ENCODE assay signal across 16 cellular contexts in genomic region chr6:22732186-22732970, GRCh38.
DNase-seq lines count a peak whose midpoint lies in the region; TF ChIP-seq lines count a peak whose summit lies in the region.
"Had no signal": no experiment of that assay in that cellular context is flagged by ENCODE, and none has a peak within 500 bp of the region (broad histone marks: within the 10 kb centered on the region; RNA-seq: fewer than 3 reads in every experiment).

No MANE protein-coding gene starts in this region.

- H3K4me3 ChIP-seq in thyroid gland (replicated peaks in 1 of 3) (no peak overlapping the region), tibial artery (no peak overlapping the region), prostate gland (no peak overlapping the region)
- H3K4me3 ChIP-seq: GM12878 had no signal

- WGBS in thyroid gland, 2 donors: 62% methylated on average over 3 of the region's 3 CpGs
- WGBS in prostate gland: 50% methylated on average over 3 of the region's 3 CpGs

- H3K4me1 ChIP-seq in thyroid gland (peaks cover 15 to 19% of the 10 kb centered on the region in 2 donors), tibial artery (peaks cover 0 to 12% (median 0%) of the 10 kb centered on the region in 4 donors), prostate gland (replicated peaks) (no peaks in the 10 kb centered on the region)

- intact Hi-C loops in thyroid gland (cut with DNase I): no loop called here
- intact Hi-C loops in tibial artery (cut with DNase I; ENCODE audit: low total_unique reads): no loop called here
- intact Hi-C loops in Calu3 (cut with micrococcal nuclease; ENCODE audit: unreplicated experiment): no loop called here
- intact Hi-C loops in prostate gland (cut with DNase I): loop anchor here (10.0 kb wide), 1 partner anchor 1138 kb away; the partner anchor contains the start of gene SOX4

- no TSS peak for BruUV-seq in Calu3 (replicated peaks; lab: Mats Ljungman, UMichigan)

- H3K9me3 Mint-ChIP-seq in nephron (peaks cover 5% of the 10 kb centered on the region), Calu3 (ENCODE audit: low read depth, unreplicated experiment) (peaks cover 8% of the 10 kb centered on the region)

- TF ChIP-seq CTCF in nephron (IDR thresholded peaks at IDR 0.05; ENCODE audit: unreplicated experiment in 3 of 3) (no peak), thyroid gland (IDR thresholded peaks at IDR 0.05) (no peak), tibial artery (IDR thresholded peaks at IDR 0.05) (no peak), Calu3 (IDR thresholded peaks at IDR 0.05; ENCODE audit: unreplicated experiment) (no peak), prostate gland (IDR thresholded peaks at IDR 0.05) (no peak)

- H3K4me1 Mint-ChIP-seq in nephron (peaks cover 48% of the 10 kb centered on the region), Calu3 (ENCODE audit: low read depth, unreplicated experiment) (no peaks in the 10 kb centered on the region)
- H3K4me1 Mint-ChIP-seq: CD4-positive, alpha-beta memory T cell had no signal

- H3K27ac Mint-ChIP-seq in nephron (peak overlapping the region; percentile 86 to 91 (median 90)), Calu3 (ENCODE audit: unreplicated experiment) (no peak overlapping the region)
- H3K27ac Mint-ChIP-seq: CD4-positive, alpha-beta memory T cell had no signal

- H3K27ac ChIP-seq in thyroid gland (peak overlapping the region in 2 of 3 donors; percentile 36 to 42), tibial artery (no peak overlapping the region), prostate gland (no peak overlapping the region)
- H3K27ac ChIP-seq: KMS-11 had no signal

- no peaks in the 10 kb centered on the region for H3K36me3 ChIP-seq in thyroid gland
- no peaks in the 10 kb centered on the region for H3K36me3 ChIP-seq in tibial artery
- no peaks in the 10 kb centered on the region for H3K36me3 ChIP-seq in prostate gland

- H3K27me3 ChIP-seq in thyroid gland (no peaks in the 10 kb centered on the region), tibial artery (no peaks in the 10 kb centered on the region), prostate gland (replicated peaks; ENCODE audit: insufficient read depth) (no peaks in the 10 kb centered on the region)

- H3K4me3 Mint-ChIP-seq in nephron (peak overlapping the region in 2 of 3 experiments; percentile 4 to 12), Calu3 (ENCODE audit: low read depth, unreplicated experiment) (no peak overlapping the region)
- H3K4me3 Mint-ChIP-seq: CD4-positive, alpha-beta memory T cell had no signal

- H3K27me3 Mint-ChIP-seq in nephron (ENCODE audit: low read depth) (no peaks in the 10 kb centered on the region), Calu3 (ENCODE audit: unreplicated experiment) (no peaks in the 10 kb centered on the region)
- H3K27me3 Mint-ChIP-seq: CD4-positive, alpha-beta memory T cell had no signal

- DNase-seq in NCI-H446 treated with DMSO at 0.1 percent for 48 hours (lab: John Stamatoyannopoulos, UW): peak; percentile 24
- peak; percentile 36 for DNase-seq in fibroblast of gingiva (ENCODE audit: low read depth)
- DNase-seq in thyroid gland: peak; percentile 8 to 34
- no peak for DNase-seq in tibial artery
- no peak for DNase-seq in Calu3
- no peak for DNase-seq in prostate gland (ENCODE audit: low spot score)
- DNase-seq: CD4-positive, alpha-beta memory T cell; GDM1; GOT3; MM.1S; NCI-H1694; NCI-H2107; NCI-H2227 treated with DMSO at 0.1 percent for 48 hours had no signal

- CTCF ChIA-PET in Calu3 (lab: Charles Lee): no interaction called here

- TF ChIP-seq POLR2A in thyroid gland (IDR thresholded peaks at IDR 0.05) (no peak), prostate gland (IDR thresholded peaks at IDR 0.05) (no peak)

- H3K9me3 ChIP-seq in thyroid gland (no peaks in the 10 kb centered on the region), tibial artery (no peaks in the 10 kb centered on the region), prostate gland (no peaks in the 10 kb centered on the region)

- no peaks in the 10 kb centered on the region for H3K36me3 Mint-ChIP-seq in nephron (ENCODE audit: low read depth)
- H3K36me3 Mint-ChIP-seq in Calu3 (ENCODE audit: insufficient read depth, unreplicated experiment): no peaks in the 10 kb centered on the region
- H3K36me3 Mint-ChIP-seq: CD4-positive, alpha-beta memory T cell had no signal

Comparison
In these comparisons a context has a peak if more than half of its experiments do, and no peak if none do; other contexts are left out.
1. DNase-seq: peak in NCI-H446 treated with DMSO at 0.1 percent for 48 hours (single experiment), fibroblast of gingiva (single experiment) and thyroid gland (2 of 2); none in tibial artery (0 of 2), Calu3 (single experiment) and prostate gland (single experiment).
2. H3K27ac ChIP-seq: peak in thyroid gland (2 of 3); none in tibial artery (0 of 2) and prostate gland (0 of 2).